21 cellular contexts compared by ENCODE assay signal in genomic region chr7:36484265-36484664, GRCh38.
"Had no signal": no experiment of that assay in that cellular context is flagged by ENCODE, and none has a peak within 500 bp of the region (broad histone marks: within the 10 kb centered on the region; RNA-seq: fewer than 3 reads in every experiment).

No MANE protein-coding gene starts in this region.

- H3K27ac ChIP-seq: left ventricle myocardium inferior, ovary, prostate gland, sigmoid colon, spleen, suprapubic skin, thoracic aorta, tibial artery, uterus had no signal

- H3K36me3 ChIP-seq: left ventricle myocardium inferior, ovary, prostate gland, sigmoid colon, spleen, suprapubic skin, thoracic aorta, tibial artery, uterus had no signal

- H3K9me3 ChIP-seq: ovary, prostate gland, sigmoid colon, suprapubic skin, thoracic aorta, tibial artery, uterus had no signal

- H3K27me3 ChIP-seq: ovary, sigmoid colon, spleen, suprapubic skin, tibial artery, uterus had no signal

- H3K4me3 ChIP-seq: left ventricle myocardium inferior, lung, ovary, prostate gland, sigmoid colon, spleen, suprapubic skin, thoracic aorta, tibial artery, uterus had no signal

- ATAC-seq: left cardiac atrium; naive thymus-derived CD4-positive, alpha-beta T cell; natural killer cell treated with Interleukin-12 subunit alpha and Interleukin-12 subunit beta and Interleukin-15 and Interleukin-18, amount 100 ng/mL, for 72 hours; right cardiac atrium; stimulated activated effector memory CD8-positive, alpha-beta T cell treated with anti-CD3 and anti-CD28 coated beads, Interleukin-12 subunit alpha, Interleukin-12 subunit beta, amount 100 ng/mL, for 72 hours had no signal

- H3K4me1 ChIP-seq: left ventricle myocardium inferior, prostate gland, sigmoid colon, spleen, suprapubic skin, tibial artery, uterus had no signal

- DNase-seq: kidney glomerular epithelial cell; left cardiac atrium; left ventricle myocardium inferior; mesendoderm; naive thymus-derived CD4-positive, alpha-beta T cell; ovary; retina; right cardiac atrium; sigmoid colon; small intestine; spleen; stimulated activated CD4-positive, alpha-beta T cell treated with anti-CD3 and anti-CD28 coated beads, Interleukin-4, amount 100 ng/mL, for 24 hours; stimulated activated naive CD4-positive, alpha-beta T cell; tibial artery; uterus had no signal
